18 cellular contexts compared by ENCODE assay signal in genomic region chr2:240968731-240969624, GRCh38. TPM values are rescaled to one million over a fixed set of nuclear protein-coding genes. Genes with fewer than 3 reads are reported as not detected.
DNase-seq lines count a peak whose midpoint lies in the region; ATAC-seq and TF ChIP-seq lines count a peak whose summit lies in the region.
"Had no signal": no experiment of that assay in that cellular context is flagged by ENCODE, and none has a peak within 500 bp of the region (broad histone marks: within the 10 kb centered on the region; RNA-seq: fewer than 3 reads in every experiment).

No MANE protein-coding gene starts in this region.

- H3K36me3 ChIP-seq in H7 (replicated peaks; ENCODE audit: control insufficient read depth, insufficient read depth, low read length) (no peaks in the 10 kb centered on the region), adipocyte (ENCODE audit: control insufficient read depth, insufficient read depth, low read length, severe bottlenecking) (no peaks in the 10 kb centered on the region), parathyroid adenoma (ENCODE audit: control insufficient read depth, insufficient read depth, low read length) (no peaks in the 10 kb centered on the region)

- H3K4me1 ChIP-seq in adipocyte (ENCODE audit: control insufficient read depth, insufficient read depth, low read length) (peaks cover 26% of the 10 kb centered on the region), right cardiac atrium (ENCODE audit: control insufficient read depth, insufficient read depth, low read length) (peaks cover 2% of the 10 kb centered on the region), parathyroid adenoma (no peaks in the 10 kb centered on the region)

- no peak overlapping the region for H3K27ac ChIP-seq in right cardiac atrium (ENCODE audit: low read length)
- no peak overlapping the region for H3K27ac ChIP-seq in parathyroid adenoma
- H3K27ac ChIP-seq: GM23248 had no signal

- intact Hi-C loops in right cardiac atrium (cut with DNase I): no loop called here

- peaks cover 5% of the 10 kb centered on the region for H3K9me3 ChIP-seq in adipocyte (ENCODE audit: control insufficient read depth, low read length)
- no peaks in the 10 kb centered on the region for H3K9me3 ChIP-seq in right cardiac atrium (ENCODE audit: control insufficient read depth, low read length)
- H3K9me3 ChIP-seq in parathyroid adenoma (ENCODE audit: control insufficient read depth, low read length): no peaks in the 10 kb centered on the region

- H3K4me3 ChIP-seq in H7 (ENCODE audit: insufficient read depth, low read depth, low read length) (no peak overlapping the region), adipocyte (ENCODE audit: low read length) (no peak overlapping the region), right cardiac atrium (ENCODE audit: low read length) (no peak overlapping the region), parathyroid adenoma (ENCODE audit: low read depth, low read length) (no peak overlapping the region)
- H3K4me3 ChIP-seq: GM23248, skin epidermis had no signal

- H3K4me2 ChIP-seq in parathyroid adenoma (ENCODE audit: low read length): no peak overlapping the region

- no peaks in the 10 kb centered on the region for H3K27me3 ChIP-seq in H7 (ENCODE audit: control insufficient read depth, insufficient read depth, low read length)
- peaks cover 3% of the 10 kb centered on the region for H3K27me3 ChIP-seq in adipocyte (replicated peaks; ENCODE audit: control insufficient read depth, insufficient read depth, low read length)
- no peaks in the 10 kb centered on the region for H3K27me3 ChIP-seq in right cardiac atrium (ENCODE audit: control insufficient read depth, insufficient read depth)
- H3K27me3 ChIP-seq in parathyroid adenoma (ENCODE audit: control insufficient read depth, insufficient read depth, low read length): no peaks in the 10 kb centered on the region

- peak overlapping the region; percentile 57 for H2AFZ ChIP-seq in parathyroid adenoma
- H2AFZ ChIP-seq: GM23248 had no signal

- 73% methylated on average over 15 of the region's 15 CpGs for WGBS in right cardiac atrium

- no peak for TF ChIP-seq CTCF in parathyroid adenoma (IDR thresholded peaks at IDR 0.05)

- H3K79me2 ChIP-seq in parathyroid adenoma: no peaks in the 10 kb centered on the region

- peak; percentile 85 for DNase-seq in H7
- no peak for DNase-seq in adipocyte (ENCODE audit: low read depth)
- peak; percentile 70 to 84 (median 81) for DNase-seq in right cardiac atrium
- DNase-seq in superior temporal gyrus (ENCODE audit: extremely low spot score): no peak
- DNase-seq in NCI-H748 treated with DMSO at 0.1 percent for 48 hours (lab: John Stamatoyannopoulos, UW): no peak
- DNase-seq in NCI-H1048 (lab: John Stamatoyannopoulos, UW): no peak
- DNase-seq: activated CD4-positive, CD25-positive, alpha-beta regulatory T cell treated with anti-CD3 and anti-CD28 coated beads, Interleukin-2, amount 50 U/mL, for 72 hours; activated naive CD4-positive, alpha-beta T cell treated with Interleukin-2 at 50 U/mL for 16 hours; CD4-positive, CD25-positive, alpha-beta regulatory T cell; effector memory CD4-positive, alpha-beta T cell; GM23248; NCI-H2107; occipital lobe; trophoblast cell had no signal

- ATAC-seq in right cardiac atrium (peak; percentile 32 to 61), HG03139 (IDR thresholded peaks at IDR 0.05; ENCODE audit: unreplicated experiment) (no peak)
- ATAC-seq: stimulated activated effector memory CD8-positive, alpha-beta T cell treated with anti-CD3 and anti-CD28 coated beads, Interleukin-12 subunit alpha, Interleukin-12 subunit beta, amount 100 ng/mL, for 72 hours had no signal

- peak overlapping the region; percentile 45 for H3K9ac ChIP-seq in adipocyte (ENCODE audit: low read length)
- no peak overlapping the region for H3K9ac ChIP-seq in parathyroid adenoma
- H3K9ac ChIP-seq: GM23248 had no signal

RNA-seq across cellular contexts. Expression of gene SNED1, which starts 29.4 kb away (rescaled TPM):
- total RNA-seq in H7 (2014; rRNA removed; shearing (Covaris generic)): 0.52 and 1.1 TPM in 2 replicates
- total RNA-seq in right cardiac atrium: 10 to 100 TPM; 13.8 to 19.2 (median 16.8) TPM
- polyA plus RNA-seq in right cardiac atrium: 6.7 TPM

Comparison
In these comparisons a context has a peak if more than half of its experiments do, and no peak if none do; other contexts are left out.
1. DNase-seq: peak in H7 (single experiment) and right cardiac atrium (3 of 3); none in adipocyte (single experiment), superior temporal gyrus (single experiment), NCI-H748 treated with DMSO at 0.1 percent for 48 hours (single experiment) and NCI-H1048 (single experiment).